In genomic region chr2:70125498-70125898, GRCh38 we compare ENCODE assay signal across 8 cellular contexts. TPM values are rescaled to one million over a fixed set of nuclear protein-coding genes. Genes with fewer than 3 reads are reported as not detected.
DNase-seq lines count a peak whose midpoint lies in the region; ATAC-seq, FAIRE-seq and TF ChIP-seq lines count a peak whose summit lies in the region.

No MANE protein-coding gene starts in this region.

- H3K4me1 Mint-ChIP-seq in Calu3 (ENCODE audit: low read depth, unreplicated experiment), result peaks cover 40% of the 10 kb centered on the region
- peaks cover 28% of the 10 kb centered on the region for H3K4me1 Mint-ChIP-seq in progenitor cell of endocrine pancreas (ENCODE audit: low read depth)

- FAIRE-seq in urothelium cell line (lab: Jason Lieb, UNC), result no peak

- H3K27me3 Mint-ChIP-seq in Calu3 (ENCODE audit: unreplicated experiment) (no peaks in the 10 kb centered on the region), progenitor cell of endocrine pancreas (no peaks in the 10 kb centered on the region)

- no TSS peak for BruUV-seq in Calu3 (replicated peaks; lab: Mats Ljungman, UMichigan)

- intact Hi-C loops in Calu3 (cut with micrococcal nuclease; ENCODE audit: unreplicated experiment), result no loop called here

- ATAC-seq in HG03045 (IDR thresholded peaks at IDR 0.05; ENCODE audit: unreplicated experiment), result no peak

- H3K27ac Mint-ChIP-seq in Calu3 (ENCODE audit: unreplicated experiment), result peak overlapping the region; percentile 98
- H3K27ac Mint-ChIP-seq in progenitor cell of endocrine pancreas, result peak overlapping the region; percentile 100

- DNase-seq in Calu3, result no peak
- no peak for DNase-seq in RWPE1 (ENCODE audit: low spot score)
- DNase-seq in epithelial cell of prostate (ENCODE audit: low read depth, low spot score), result no peak
- DNase-seq in progenitor cell of endocrine pancreas (ENCODE audit: low spot score, unreplicated experiment), result no peak
- no peak for DNase-seq in cerebellar cortex (ENCODE audit: low spot score)
- DNase-seq in NCI-H1694 treated with DMSO at 0.1 percent for 48 hours (lab: John Stamatoyannopoulos, UW), result no peak
- no peak for DNase-seq in urothelium cell line (ENCODE audit: low spot score)

- peak overlapping the region; percentile 81 for H3K4me3 Mint-ChIP-seq in Calu3 (ENCODE audit: low read depth, unreplicated experiment)
- peak overlapping the region; percentile 88 for H3K4me3 Mint-ChIP-seq in progenitor cell of endocrine pancreas (ENCODE audit: low read depth)

- CTCF ChIA-PET in Calu3 (lab: Charles Lee) (interaction anchor here (0.7 kb wide), 1 partner anchor 214 kb away, joined by 3 read pairs; no protein-coding TSS in a partner anchor), RWPE1 (lab: Yijun Ruan, JAX) (no interaction called here)

- POLR2A ChIA-PET in RWPE1 (lab: Yijun Ruan, JAX; ENCODE audit: low non-redundant PET), result no interaction called here

- no peaks in the 10 kb centered on the region for H3K9me3 Mint-ChIP-seq in Calu3 (ENCODE audit: low read depth, unreplicated experiment)
- H3K9me3 Mint-ChIP-seq in progenitor cell of endocrine pancreas (ENCODE audit: low read depth), result no peaks in the 10 kb centered on the region

- TF ChIP-seq CTCF in Calu3 (IDR thresholded peaks at IDR 0.05; ENCODE audit: unreplicated experiment), result no peak
- TF ChIP-seq CTCF in RWPE1 (conservative IDR thresholded peaks at IDR 0.05; ENCODE audit: low read depth), result no peak
- no peak for TF ChIP-seq CTCF in progenitor cell of endocrine pancreas (IDR thresholded peaks at IDR 0.05; ENCODE audit: unreplicated experiment)

- H3K36me3 Mint-ChIP-seq in Calu3 (ENCODE audit: insufficient read depth, unreplicated experiment), result peaks cover 28% of the 10 kb centered on the region
- no peaks in the 10 kb centered on the region for H3K36me3 Mint-ChIP-seq in progenitor cell of endocrine pancreas (ENCODE audit: insufficient read depth)

- peak overlapping the region; percentile 89 for H3K27ac ChIP-seq in RWPE1
- H3K27ac ChIP-seq in epithelial cell of prostate, result peak overlapping the region; percentile 82

RNA-seq across cellular contexts. Expression of gene PCBP1, which starts 38.2 kb away (rescaled TPM):
- total RNA-seq in Calu3 (2022) (252 and 260 TPM in 2 replicates), progenitor cell of endocrine pancreas (295 and 305 TPM in 2 replicates)
